Comparison of ENCODE assay signal across 15 cellular contexts in the genomic region with DNA sequence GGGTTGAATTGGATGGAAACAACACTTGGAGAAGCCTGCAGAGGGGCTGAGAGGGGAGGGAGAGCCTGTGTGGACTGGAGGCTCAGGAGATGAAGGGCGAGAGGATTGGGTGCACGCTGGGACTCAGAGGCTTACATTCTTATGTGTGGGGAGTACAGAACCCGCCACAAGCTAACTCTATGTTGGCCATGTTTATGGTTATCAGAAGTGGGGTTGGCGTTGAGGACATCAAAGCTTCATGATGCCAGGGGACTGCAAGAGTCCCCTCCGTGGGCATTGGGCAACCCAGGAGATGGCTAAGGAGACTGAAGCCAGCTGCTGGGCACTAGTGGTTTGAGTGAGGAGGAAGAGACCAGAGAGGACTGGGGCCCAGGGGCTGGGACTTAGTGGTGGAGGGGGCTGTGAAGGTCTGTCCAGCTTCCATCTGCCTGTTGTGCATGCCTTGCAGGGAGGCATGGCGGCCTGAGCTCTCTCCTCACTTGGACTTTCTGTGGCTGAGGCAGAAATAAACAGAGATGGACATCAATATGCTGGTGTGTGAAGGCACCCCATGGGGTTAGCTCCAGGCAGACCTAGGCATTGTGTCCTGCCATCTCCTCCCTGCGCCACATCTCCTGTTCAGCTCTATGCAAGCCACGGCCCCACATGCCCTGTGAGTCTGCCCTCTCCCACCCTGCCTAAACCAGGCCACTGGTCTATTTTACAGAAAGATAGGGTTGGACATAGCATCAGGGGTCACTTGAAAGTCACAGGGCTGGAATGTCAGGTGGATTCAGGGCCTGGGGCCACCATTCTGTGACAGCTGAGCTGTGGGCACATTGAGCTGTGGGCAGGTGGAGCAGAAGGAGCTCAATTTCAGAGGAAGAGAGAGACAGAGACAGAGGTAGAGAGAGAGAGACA.
"Had no signal": no experiment of that assay in that cellular context is flagged by ENCODE, and none has a peak within 500 bp of the region (broad histone marks: within the 10 kb centered on the region; RNA-seq: fewer than 3 reads in every experiment).

No MANE protein-coding gene starts in this region.

- H3K9me3 ChIP-seq: uterus had no signal

- H3K27ac ChIP-seq: foreskin keratinocyte, uterus had no signal

- H3K36me3 Mint-ChIP-seq: immature natural killer cell; naive thymus-derived CD4-positive, alpha-beta T cell had no signal

- H3K9me3 Mint-ChIP-seq: effector memory CD8-positive, alpha-beta T cell; immature natural killer cell had no signal

- H3K4me3 Mint-ChIP-seq: effector memory CD8-positive, alpha-beta T cell; immature natural killer cell; naive thymus-derived CD4-positive, alpha-beta T cell; nephron progenitor cell had no signal

- ATAC-seq: effector memory CD8-positive, alpha-beta T cell; foreskin keratinocyte; left colon; naive thymus-derived CD4-positive, alpha-beta T cell had no signal

- H3K4me3 ChIP-seq: smooth muscle cell, uterus had no signal

- DNase-seq: cortex of kidney; effector memory CD8-positive, alpha-beta T cell; foreskin keratinocyte; immature natural killer cell; kidney; left colon; mammary epithelial cell; naive thymus-derived CD4-positive, alpha-beta T cell; nephron progenitor cell; posterior cingulate gyrus; stimulated activated CD4-positive, alpha-beta T cell treated with anti-CD3 and anti-CD28 coated beads, Interleukin-2, amount 100 ng/mL, for 48 hours; stimulated activated naive CD4-positive, alpha-beta T cell treated with Interleukin-2 at 50 U/mL for 16 hours; trophoblast cell; uterus had no signal

- H3K4me1 Mint-ChIP-seq: immature natural killer cell; naive thymus-derived CD4-positive, alpha-beta T cell; nephron progenitor cell had no signal

- H3K36me3 ChIP-seq: uterus had no signal

- H3K27ac Mint-ChIP-seq: effector memory CD8-positive, alpha-beta T cell; immature natural killer cell; naive thymus-derived CD4-positive, alpha-beta T cell; nephron progenitor cell had no signal

- H3K27me3 ChIP-seq: foreskin keratinocyte, uterus had no signal

- H3K4me1 ChIP-seq: foreskin keratinocyte, uterus had no signal
